ENCODE assay signal across 1 cellular context in the genomic region with DNA sequence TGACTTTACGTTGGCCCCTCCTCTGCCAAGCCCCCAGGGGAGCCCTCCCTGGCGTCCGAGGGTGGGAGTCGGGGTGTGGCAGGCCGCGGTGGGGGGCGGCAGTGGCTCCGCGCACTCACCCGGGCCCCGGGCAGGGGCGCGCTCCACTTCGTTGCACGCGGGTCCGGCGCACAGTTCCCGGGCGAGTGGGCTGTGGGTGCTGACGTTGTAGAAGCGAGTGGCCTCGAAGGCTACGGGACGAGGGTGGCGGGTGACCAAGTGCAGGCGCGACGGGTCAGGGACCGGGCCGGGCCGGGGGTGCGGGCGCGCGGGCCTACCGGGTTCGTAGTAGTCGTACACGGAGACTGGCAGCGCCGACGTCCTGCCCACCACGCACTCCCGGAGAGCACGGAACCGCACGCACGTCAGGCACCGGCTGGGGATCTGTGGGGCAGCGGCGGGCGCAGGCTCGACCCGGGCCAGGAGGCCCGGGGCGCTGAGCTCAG.
TF ChIP-seq lines count a peak whose summit lies in the region.

No MANE protein-coding gene starts in this region.

TF ChIP-seq in K562, 482 proteins besides CTCF, POLR2A, EP300 and RAD21 (continued from another document):
- TF ChIP-seq FOXP4 (CRISPR knock-in tag; IDR thresholded peaks at IDR 0.05; ENCODE audit: borderline replicate concordance) (0 out of 2 replicates have a peak, but pooled peaks have one; percentile 21), TCF7L2 (IDR thresholded peaks at IDR 0.05; ENCODE audit: low read depth, low read length) (no peak), RNF2 (IDR thresholded peaks at IDR 0.05) (peak; percentile 48; the same call in 1 of the 2 replicates), ZNF124 (CRISPR knock-in tag; IDR thresholded peaks at IDR 0.05) (peak; percentile 71; the same call in 1 of the 2 replicates), SIX5 (IDR thresholded peaks at IDR 0.05; ENCODE audit: borderline replicate concordance in 1 of 2, insufficient read depth in 1 of 2, low read depth in 1 of 2, low read length in 2 of 2) (no peak), HNRNPLL (IDR thresholded peaks at IDR 0.05; ENCODE audit: low read depth, low read length, poor library complexity, severe bottlenecking) (peak; percentile 45), ZBTB17 (CRISPR knock-in tag; IDR thresholded peaks at IDR 0.05) (peak; percentile 86), NR3C1 (CRISPR knock-in tag; IDR thresholded peaks at IDR 0.05) (peak; percentile 45; the same call in 1 of the 2 replicates), ZMIZ1 (IDR thresholded peaks at IDR 0.05; ENCODE audit: low read depth in 2 of 2, low read length in 2 of 2) (0 out of 4 replicates have a peak, but pooled peaks of 1 of the 2 experiments have one; percentile 10), MTA3 (IDR thresholded peaks at IDR 0.05; ENCODE audit: borderline replicate concordance) (peak; percentile 64; the same call in 1 of the 2 replicates), GABPA (tag; conservative IDR thresholded peaks at IDR 0.05; ENCODE audit: low read depth) (0 out of 2 replicates have a peak, but pooled peaks have one; percentile 25), IRF2 (CRISPR knock-in tag; IDR thresholded peaks at IDR 0.05) (no peak), MTA2 (IDR thresholded peaks at IDR 0.05; ENCODE audit: low read depth) (no peak), HLTF (IDR thresholded peaks at IDR 0.05) (no peak), E2F3 (CRISPR knock-in tag; IDR thresholded peaks at IDR 0.05) (peak; percentile 16; the same call in 1 of the 2 replicates), HBP1 (CRISPR knock-in tag; IDR thresholded peaks at IDR 0.05) (peak; percentile 80), THRA (IDR thresholded peaks at IDR 0.05) (no peak)
- TF ChIP-seq, protein P1, sequence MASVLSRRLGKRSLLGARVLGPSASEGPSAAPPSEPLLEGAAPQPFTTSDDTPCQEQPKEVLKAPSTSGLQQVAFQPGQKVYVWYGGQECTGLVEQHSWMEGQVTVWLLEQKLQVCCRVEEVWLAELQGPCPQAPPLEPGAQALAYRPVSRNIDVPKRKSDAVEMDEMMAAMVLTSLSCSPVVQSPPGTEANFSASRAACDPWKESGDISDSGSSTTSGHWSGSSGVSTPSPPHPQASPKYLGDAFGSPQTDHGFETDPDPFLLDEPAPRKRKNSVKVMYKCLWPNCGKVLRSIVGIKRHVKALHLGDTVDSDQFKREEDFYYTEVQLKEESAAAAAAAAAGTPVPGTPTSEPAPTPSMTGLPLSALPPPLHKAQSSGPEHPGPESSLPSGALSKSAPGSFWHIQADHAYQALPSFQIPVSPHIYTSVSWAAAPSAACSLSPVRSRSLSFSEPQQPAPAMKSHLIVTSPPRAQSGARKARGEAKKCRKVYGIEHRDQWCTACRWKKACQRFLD (CRISPR knock-in tag; IDR thresholded peaks at IDR 0.05) = peak; percentile 81
- TF ChIP-seq, protein P2, sequence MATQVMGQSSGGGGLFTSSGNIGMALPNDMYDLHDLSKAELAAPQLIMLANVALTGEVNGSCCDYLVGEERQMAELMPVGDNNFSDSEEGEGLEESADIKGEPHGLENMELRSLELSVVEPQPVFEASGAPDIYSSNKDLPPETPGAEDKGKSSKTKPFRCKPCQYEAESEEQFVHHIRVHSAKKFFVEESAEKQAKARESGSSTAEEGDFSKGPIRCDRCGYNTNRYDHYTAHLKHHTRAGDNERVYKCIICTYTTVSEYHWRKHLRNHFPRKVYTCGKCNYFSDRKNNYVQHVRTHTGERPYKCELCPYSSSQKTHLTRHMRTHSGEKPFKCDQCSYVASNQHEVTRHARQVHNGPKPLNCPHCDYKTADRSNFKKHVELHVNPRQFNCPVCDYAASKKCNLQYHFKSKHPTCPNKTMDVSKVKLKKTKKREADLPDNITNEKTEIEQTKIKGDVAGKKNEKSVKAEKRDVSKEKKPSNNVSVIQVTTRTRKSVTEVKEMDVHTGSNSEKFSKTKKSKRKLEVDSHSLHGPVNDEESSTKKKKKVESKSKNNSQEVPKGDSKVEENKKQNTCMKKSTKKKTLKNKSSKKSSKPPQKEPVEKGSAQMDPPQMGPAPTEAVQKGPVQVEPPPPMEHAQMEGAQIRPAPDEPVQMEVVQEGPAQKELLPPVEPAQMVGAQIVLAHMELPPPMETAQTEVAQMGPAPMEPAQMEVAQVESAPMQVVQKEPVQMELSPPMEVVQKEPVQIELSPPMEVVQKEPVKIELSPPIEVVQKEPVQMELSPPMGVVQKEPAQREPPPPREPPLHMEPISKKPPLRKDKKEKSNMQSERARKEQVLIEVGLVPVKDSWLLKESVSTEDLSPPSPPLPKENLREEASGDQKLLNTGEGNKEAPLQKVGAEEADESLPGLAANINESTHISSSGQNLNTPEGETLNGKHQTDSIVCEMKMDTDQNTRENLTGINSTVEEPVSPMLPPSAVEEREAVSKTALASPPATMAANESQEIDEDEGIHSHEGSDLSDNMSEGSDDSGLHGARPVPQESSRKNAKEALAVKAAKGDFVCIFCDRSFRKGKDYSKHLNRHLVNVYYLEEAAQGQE (CRISPR knock-in tag; IDR thresholded peaks at IDR 0.05; ENCODE audit: low read depth) = peak; percentile 63; the same call in 1 of the 2 replicates
- TF ChIP-seq, protein P3, sequence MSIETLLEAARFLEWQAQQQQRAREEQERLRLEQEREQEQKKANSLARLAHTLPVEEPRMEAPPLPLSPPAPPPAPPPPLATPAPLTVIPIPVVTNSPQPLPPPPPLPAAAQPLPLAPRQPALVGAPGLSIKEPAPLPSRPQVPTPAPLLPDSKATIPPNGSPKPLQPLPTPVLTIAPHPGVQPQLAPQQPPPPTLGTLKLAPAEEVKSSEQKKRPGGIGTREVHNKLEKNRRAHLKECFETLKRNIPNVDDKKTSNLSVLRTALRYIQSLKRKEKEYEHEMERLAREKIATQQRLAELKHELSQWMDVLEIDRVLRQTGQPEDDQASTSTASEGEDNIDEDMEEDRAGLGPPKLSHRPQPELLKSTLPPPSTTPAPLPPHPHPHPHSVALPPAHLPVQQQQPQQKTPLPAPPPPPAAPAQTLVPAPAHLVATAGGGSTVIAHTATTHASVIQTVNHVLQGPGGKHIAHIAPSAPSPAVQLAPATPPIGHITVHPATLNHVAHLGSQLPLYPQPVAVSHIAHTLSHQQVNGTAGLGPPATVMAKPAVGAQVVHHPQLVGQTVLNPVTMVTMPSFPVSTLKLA (conservative IDR thresholded peaks at IDR 0.05) = peak in 1 of 2 experiments; percentile 81; a peak in 2 of 4 replicates
- TF ChIP-seq, protein P4, sequence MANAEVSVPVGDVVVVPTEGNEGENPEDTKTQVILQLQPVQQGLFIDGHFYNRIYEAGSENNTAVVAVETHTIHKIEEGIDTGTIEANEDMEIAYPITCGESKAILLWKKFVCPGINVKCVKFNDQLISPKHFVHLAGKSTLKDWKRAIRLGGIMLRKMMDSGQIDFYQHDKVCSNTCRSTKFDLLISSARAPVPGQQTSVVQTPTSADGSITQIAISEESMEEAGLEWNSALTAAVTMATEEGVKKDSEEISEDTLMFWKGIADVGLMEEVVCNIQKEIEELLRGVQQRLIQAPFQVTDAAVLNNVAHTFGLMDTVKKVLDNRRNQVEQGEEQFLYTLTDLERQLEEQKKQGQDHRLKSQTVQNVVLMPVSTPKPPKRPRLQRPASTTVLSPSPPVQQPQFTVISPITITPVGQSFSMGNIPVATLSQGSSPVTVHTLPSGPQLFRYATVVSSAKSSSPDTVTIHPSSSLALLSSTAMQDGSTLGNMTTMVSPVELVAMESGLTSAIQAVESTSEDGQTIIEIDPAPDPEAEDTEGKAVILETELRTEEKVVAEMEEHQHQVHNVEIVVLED (CRISPR knock-in tag; IDR thresholded peaks at IDR 0.05) = peak; percentile 90
